Comparison of ENCODE assay signal across 21 cellular contexts in the genomic region with DNA sequence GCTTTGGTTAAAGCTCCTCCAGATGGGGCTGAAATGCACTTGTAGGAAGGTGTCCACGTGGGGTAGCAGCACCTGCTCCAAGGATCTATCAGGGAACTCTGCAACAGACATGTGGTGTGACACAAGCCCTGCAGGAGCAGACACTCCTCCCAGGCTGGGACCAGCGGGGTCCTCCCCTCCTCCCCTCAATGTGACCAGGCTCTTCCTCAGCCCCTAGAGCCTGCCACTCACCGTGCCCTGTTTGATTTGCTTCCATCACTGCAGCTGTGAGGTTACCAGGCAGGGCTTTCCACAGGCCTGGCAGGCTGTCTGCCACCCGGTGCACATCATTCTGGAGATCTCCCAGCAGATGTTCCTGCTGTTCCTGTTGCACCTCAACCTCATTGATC. TPM values are rescaled to one million over a fixed set of nuclear protein-coding genes. Genes with fewer than 3 reads are reported as not detected.
DNase-seq lines count a peak whose midpoint lies in the region; ATAC-seq and TF ChIP-seq lines count a peak whose summit lies in the region.
"Had no signal": no experiment of that assay in that cellular context is flagged by ENCODE, and none has a peak within 500 bp of the region (broad histone marks: within the 10 kb centered on the region; RNA-seq: fewer than 3 reads in every experiment).

No MANE protein-coding gene starts in this region.

- no peaks in the 10 kb centered on the region for H3K27me3 ChIP-seq in adrenal gland
- no peaks in the 10 kb centered on the region for H3K27me3 ChIP-seq in right lobe of liver
- H3K27me3 ChIP-seq in hepatocyte = no peaks in the 10 kb centered on the region
- H3K27me3 ChIP-seq: BE2C had no signal

- H3K27ac ChIP-seq in adrenal gland (peak overlapping the region in 2 of 5 donors; percentile 12 to 58), right lobe of liver (no peak overlapping the region), hepatocyte (no peak overlapping the region)
- H3K27ac ChIP-seq: RWPE1 had no signal

- no peak overlapping the region for H2AFZ ChIP-seq in hepatocyte

- H3K36me3 ChIP-seq in adrenal gland (replicated peaks in 1 of 2) (no peaks in the 10 kb centered on the region), right lobe of liver (no peaks in the 10 kb centered on the region), hepatocyte (replicated peaks; ENCODE audit: insufficient read depth, low read depth) (no peaks in the 10 kb centered on the region)
- H3K36me3 ChIP-seq: BE2C had no signal

- no peaks in the 10 kb centered on the region for H3K79me2 ChIP-seq in hepatocyte

- no peak overlapping the region for H3K4me3 ChIP-seq in adrenal gland
- no peak overlapping the region for H3K4me3 ChIP-seq in right lobe of liver
- no peak overlapping the region for H3K4me3 ChIP-seq in hepatocyte

- no peaks in the 10 kb centered on the region for H3K9me3 Mint-ChIP-seq in activated T-helper 17 cell treated with anti-CD3 and anti-CD28 coated beads, Interleukin-2, amount 50 U/mL, for 72 hours
- H3K9me3 Mint-ChIP-seq in activated CD4-positive, alpha-beta T cell treated with anti-CD3 and anti-CD28 coated beads for 36 hours (ENCODE audit: low read depth) = no peaks in the 10 kb centered on the region

- 43 to 65% (median 59%) methylated on average over 3 to 4 of the region's 4 CpGs for WGBS in adrenal gland, 4 donors
- no CpG with 5 or more reads among the region's 4 CpGs for WGBS in right lobe of liver (ENCODE audit: insufficient coverage, low coverage, low lambda C conversion rate, missing lambda C conversion rate)
- WGBS in hepatocyte (ENCODE audit: low lambda C conversion rate, missing lambda C conversion rate) = 85% methylated on average over 4 of the region's 4 CpGs

- no peak for TF ChIP-seq CTCF in adrenal gland (IDR thresholded peaks at IDR 0.05)
- TF ChIP-seq CTCF in right lobe of liver (IDR thresholded peaks at IDR 0.05) = no peak
- no peak for TF ChIP-seq CTCF in hepatocyte (IDR thresholded peaks at IDR 0.05; ENCODE audit: poor library complexity)

- no peak overlapping the region for H3K4me3 Mint-ChIP-seq in activated T-helper 17 cell treated with anti-CD3 and anti-CD28 coated beads, Interleukin-2, amount 50 U/mL, for 72 hours
- no peak overlapping the region for H3K4me3 Mint-ChIP-seq in activated CD4-positive, alpha-beta T cell treated with anti-CD3 and anti-CD28 coated beads for 36 hours
- H3K4me3 Mint-ChIP-seq: CD4-positive, CD25-positive, alpha-beta regulatory T cell had no signal

- H3K4me2 ChIP-seq in hepatocyte = no peak overlapping the region

- CTCF ChIA-PET in activated CD4-positive, alpha-beta T cell treated with anti-CD3 and anti-CD28 coated beads for 36 hours (lab: Charles Lee) = no interaction called here

- ATAC-seq in right lobe of liver = peak in 3 of 4 donors; percentile 2 to 19 (median 3)
- no peak for ATAC-seq in activated T-helper 17 cell treated with anti-CD3 and anti-CD28 coated beads, Interleukin-2, amount 50 U/mL, for 72 hours (replicated peaks)
- no peak for ATAC-seq in activated CD4-positive, alpha-beta T cell treated with anti-CD3 and anti-CD28 coated beads for 36 hours

- peaks cover 5% of the 10 kb centered on the region for H3K4me1 Mint-ChIP-seq in activated T-helper 17 cell treated with anti-CD3 and anti-CD28 coated beads, Interleukin-2, amount 50 U/mL, for 72 hours
- no peaks in the 10 kb centered on the region for H3K4me1 Mint-ChIP-seq in activated CD4-positive, alpha-beta T cell treated with anti-CD3 and anti-CD28 coated beads for 36 hours

- H3K4me1 ChIP-seq in adrenal gland (replicated peaks in 1 of 2) (peaks cover 4 to 16% of the 10 kb centered on the region in 2 donors), right lobe of liver (peaks cover 0 to 25% (median 9%) of the 10 kb centered on the region in 4 donors), hepatocyte (ENCODE audit: insufficient read depth) (no peaks in the 10 kb centered on the region)
- H3K4me1 ChIP-seq: BE2C had no signal

- peak; percentile 45 for DNase-seq in activated CD8-positive, alpha-beta memory T cell treated with anti-CD3 and anti-CD28 coated beads for 24 hours
- DNase-seq in activated CD8-positive, alpha-beta memory T cell treated with anti-CD3 and anti-CD28 coated beads, Interleukin-2, amount 50 U/mL, for 4 hours = no peak
- DNase-seq in adrenal gland (peak in 4 of 7 donors; percentile 27 to 60 (median 40)), right lobe of liver (peak in 1 of 3 donors; percentile 63), ureter (ENCODE audit: low spot score) (peak; percentile 34), hepatocyte (ENCODE audit: low spot score) (no peak)
- DNase-seq in activated CD4-positive, alpha-beta T cell treated with anti-CD3 and anti-CD28 coated beads for 36 hours = no peak
- DNase-seq: BE2C, COR-L47, KBM-7, NCI-H1105 treated with DMSO at 0.1 percent for 48 hours, NCI-H1694 treated with DMSO at 0.1 percent for 48 hours, NCI-H748 treated with DMSO at 0.1 percent for 48 hours, OCI-M1, SIG-M5 had no signal

- no peaks in the 10 kb centered on the region for H3K27me3 Mint-ChIP-seq in activated T-helper 17 cell treated with anti-CD3 and anti-CD28 coated beads, Interleukin-2, amount 50 U/mL, for 72 hours
- H3K27me3 Mint-ChIP-seq in activated CD4-positive, alpha-beta T cell treated with anti-CD3 and anti-CD28 coated beads for 36 hours = no peaks in the 10 kb centered on the region

- H3K36me3 Mint-ChIP-seq in activated T-helper 17 cell treated with anti-CD3 and anti-CD28 coated beads, Interleukin-2, amount 50 U/mL, for 72 hours (ENCODE audit: low read depth) = no peaks in the 10 kb centered on the region
- no peaks in the 10 kb centered on the region for H3K36me3 Mint-ChIP-seq in activated CD4-positive, alpha-beta T cell treated with anti-CD3 and anti-CD28 coated beads for 36 hours (ENCODE audit: low read depth)

- H3K27ac Mint-ChIP-seq in activated T-helper 17 cell treated with anti-CD3 and anti-CD28 coated beads, Interleukin-2, amount 50 U/mL, for 72 hours = no peak overlapping the region
- H3K27ac Mint-ChIP-seq in activated CD4-positive, alpha-beta T cell treated with anti-CD3 and anti-CD28 coated beads for 36 hours = no peak overlapping the region
- H3K27ac Mint-ChIP-seq: CD4-positive, CD25-positive, alpha-beta regulatory T cell had no signal

- POLR2A ChIA-PET in activated CD4-positive, alpha-beta T cell treated with anti-CD3 and anti-CD28 coated beads for 36 hours (lab: Charles Lee) = no interaction called here

- intact Hi-C loops in adrenal gland (cut with DNase I) = no loop called here
- intact Hi-C loops in right lobe of liver (cut with DNase I) = no loop called here
- intact Hi-C loops in activated CD4-positive, alpha-beta T cell treated with anti-CD3 and anti-CD28 coated beads for 36 hours (cut with DNase I, micrococcal nuclease) = no loop called here

- no peak for TF ChIP-seq POLR2A in adrenal gland (IDR thresholded peaks at IDR 0.05)
- no peak for TF ChIP-seq POLR2A in right lobe of liver (IDR thresholded peaks at IDR 0.05)

- H3K9me2 ChIP-seq in hepatocyte (replicated peaks; ENCODE audit: insufficient read depth) = no peaks in the 10 kb centered on the region

- H3K9me3 ChIP-seq in adrenal gland (replicated peaks in 1 of 3) (no peaks in the 10 kb centered on the region), right lobe of liver (no peaks in the 10 kb centered on the region), hepatocyte (ENCODE audit: low read depth) (no peaks in the 10 kb centered on the region)
- H3K9me3 ChIP-seq: BE2C had no signal

- H4K20me1 ChIP-seq in hepatocyte (ENCODE audit: insufficient read depth, poor library complexity, severe bottlenecking) = no peaks in the 10 kb centered on the region

RNA-seq across cellular contexts. Expression of a gene that starts 13.4 kb away (rescaled TPM):
- total RNA-seq in adrenal gland (10 to 100 TPM; 26.3 to 44.2 (median 36.6) TPM), right lobe of liver (10 to 100 TPM in 3 of 6 experiments, 1 to 10 TPM in 3; 6.2 to 11.8 (median 9.1) TPM), ureter (99.0 TPM), hepatocyte (1.9 and 4.9 TPM in 2 replicates)
- polyA plus RNA-seq in adrenal gland (10 to 100 TPM in 2 of 3 donors, 1 to 10 TPM in 1; 9.5 to 16.5 (median 13.4) TPM), hepatocyte (1.9 and 2.2 TPM in 2 replicates)
- total RNA-seq in activated T-helper 17 cell treated with anti-CD3 and anti-CD28 coated beads, Interleukin-2, amount 50 U/mL, for 72 hours = under 1 TPM in 1 of 2 donors, not detected in 1; 0.98 TPM
- not detected for total RNA-seq in activated CD4-positive, alpha-beta T cell treated with anti-CD3 and anti-CD28 coated beads for 36 hours
- total RNA-seq: A172 had no signal

RNA-seq across cellular contexts. Expression of a gene that starts 14.4 kb away (rescaled TPM):
- total RNA-seq in adrenal gland (100 to 1,000 TPM; 177 to 599 (median 404) TPM), right lobe of liver (10 to 100 TPM in 2 of 6 experiments, 1 to 10 TPM in 4; 1.1 to 21.2 (median 2.2) TPM), ureter (706 TPM), hepatocyte (2.7 and 12.1 TPM in 2 replicates)
- polyA plus RNA-seq in adrenal gland (1,000 to 10,000 TPM in 1 of 3 donors, 100 to 1,000 TPM in 2; 176 to 1,434 (median 799) TPM), hepatocyte (14.6 and 18.5 TPM in 2 replicates)
- not detected for total RNA-seq in activated T-helper 17 cell treated with anti-CD3 and anti-CD28 coated beads, Interleukin-2, amount 50 U/mL, for 72 hours
- total RNA-seq in activated CD4-positive, alpha-beta T cell treated with anti-CD3 and anti-CD28 coated beads for 36 hours = not detected
- total RNA-seq: CD4-positive, CD25-positive, alpha-beta regulatory T cell had no signal
- polyA plus RNA-seq: CD4-positive, CD25-positive, alpha-beta regulatory T cell had no signal

RNA-seq across cellular contexts. Expression of a gene that starts 24.3 kb away (rescaled TPM):
- total RNA-seq in adrenal gland (10 to 100 TPM; 15.3 to 38.1 (median 22.6) TPM), right lobe of liver (10 to 100 TPM; 11.1 to 77.6 (median 28.6) TPM), ureter (790 TPM), hepatocyte (not detected in 2 replicates)
- polyA plus RNA-seq in adrenal gland (100 to 1,000 TPM in 1 of 3 donors, 10 to 100 TPM in 1, 1 to 10 TPM in 1; 6.6 to 592 (median 52.2) TPM), hepatocyte (not detected in 2 replicates)
- total RNA-seq in activated T-helper 17 cell treated with anti-CD3 and anti-CD28 coated beads, Interleukin-2, amount 50 U/mL, for 72 hours = not detected
- total RNA-seq in activated CD4-positive, alpha-beta T cell treated with anti-CD3 and anti-CD28 coated beads for 36 hours = not detected
- total RNA-seq: A172; CD4-positive, CD25-positive, alpha-beta regulatory T cell; H4; NCI-H460 had no signal

Comparison
In these comparisons a context has a peak if more than half of its experiments do, and no peak if none do; other contexts are left out.
1. DNase-seq: peak in activated CD8-positive, alpha-beta memory T cell treated with anti-CD3 and anti-CD28 coated beads for 24 hours (single experiment), adrenal gland (4 of 7) and ureter (single experiment); none in activated CD8-positive, alpha-beta memory T cell treated with anti-CD3 and anti-CD28 coated beads, Interleukin-2, amount 50 U/mL, for 4 hours (single experiment), hepatocyte (single experiment) and activated CD4-positive, alpha-beta T cell treated with anti-CD3 and anti-CD28 coated beads for 36 hours (single experiment).
2. ATAC-seq: peak in right lobe of liver (3 of 4); none in activated T-helper 17 cell treated with anti-CD3 and anti-CD28 coated beads, Interleukin-2, amount 50 U/mL, for 72 hours (single experiment) and activated CD4-positive, alpha-beta T cell treated with anti-CD3 and anti-CD28 coated beads for 36 hours (single experiment).
3. RNA of a gene that starts 14.4 kb away (total RNA-seq): 706 TPM in ureter (single experiment) and 177 to 599 TPM in adrenal gland; 2.7 to 12.1 TPM in hepatocyte, 1.1 to 21.2 TPM in right lobe of liver, not detected in activated CD4-positive, alpha-beta T cell treated with anti-CD3 and anti-CD28 coated beads for 36 hours and not detected in activated T-helper 17 cell treated with anti-CD3 and anti-CD28 coated beads, Interleukin-2, amount 50 U/mL, for 72 hours; every median in the first group is over 4 times any median in the second.
4. RNA of a gene that starts 24.3 kb away (total RNA-seq): 790 TPM in ureter (single experiment), 11.1 to 77.6 TPM in right lobe of liver and 15.3 to 38.1 TPM in adrenal gland; not detected in activated CD4-positive, alpha-beta T cell treated with anti-CD3 and anti-CD28 coated beads for 36 hours, not detected in hepatocyte and not detected in activated T-helper 17 cell treated with anti-CD3 and anti-CD28 coated beads, Interleukin-2, amount 50 U/mL, for 72 hours; every median in the first group is over 10 times any median in the second.